8 cellular contexts compared by ENCODE assay signal in the genomic region with DNA sequence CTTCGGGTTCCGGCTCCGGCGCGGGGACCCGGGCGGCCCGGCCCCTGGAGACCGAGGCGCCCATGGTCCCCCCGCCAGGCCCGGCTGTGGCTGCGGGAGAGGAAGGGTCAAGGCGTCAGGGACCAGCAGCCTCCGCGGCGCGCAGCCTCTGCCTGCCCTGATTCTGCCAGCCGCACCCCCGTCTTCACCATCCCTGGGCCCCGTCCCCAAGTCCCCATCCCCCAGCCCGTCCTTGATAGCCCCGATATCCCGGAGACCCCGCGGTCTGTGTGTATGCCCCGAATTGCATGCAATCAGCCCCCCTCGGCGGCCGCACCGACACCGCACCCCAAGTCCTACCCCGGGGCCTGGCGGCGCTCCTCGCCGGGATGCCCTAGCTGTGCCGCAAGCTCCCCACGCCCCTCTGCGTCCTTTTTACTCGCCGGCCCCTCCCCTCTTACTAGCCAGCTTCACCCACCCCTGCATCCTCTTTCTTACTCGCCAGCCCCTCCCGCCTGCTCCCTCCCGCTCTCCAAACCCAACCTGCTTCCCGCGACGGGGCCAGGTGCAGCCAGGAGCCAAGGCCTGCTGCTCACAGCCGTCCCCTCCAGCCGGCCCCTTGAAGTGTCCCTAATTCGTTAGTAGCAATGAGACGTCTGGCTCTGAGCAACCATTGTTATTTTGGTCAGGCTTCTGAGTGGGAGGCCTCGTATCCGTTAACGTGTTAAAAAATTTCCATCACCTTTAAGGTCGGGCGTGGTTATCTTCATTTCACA. TPM values are rescaled to one million over a fixed set of nuclear protein-coding genes. Genes with fewer than 3 reads are reported as not detected.
DNase-seq lines count a peak whose midpoint lies in the region; ATAC-seq, FAIRE-seq and TF ChIP-seq lines count a peak whose summit lies in the region.

TSS of gene FBXO27 (minus strand) at position 386 of the 755 bp plus-strand sequence. CDS start at position 64, 322 bp downstream.

- H3K9me3 Mint-ChIP-seq in Caco-2 (ENCODE audit: unreplicated experiment) = peaks cover 5% of the 10 kb centered on the region
- H3K9me3 Mint-ChIP-seq in natural killer cell treated with Interleukin-12 subunit alpha and Interleukin-12 subunit beta and Interleukin-15 and Interleukin-18, amount 100 ng/mL, for 72 hours = no peaks in the 10 kb centered on the region

- no peaks in the 10 kb centered on the region for H3K36me3 ChIP-seq in Caco-2 (ENCODE audit: control insufficient read depth, insufficient read depth, low read length)

- H3K4me1 Mint-ChIP-seq in Caco-2 (ENCODE audit: low read depth, unreplicated experiment) = peaks cover 7% of the 10 kb centered on the region
- peaks cover 0 to 6% of the 10 kb centered on the region in 2 donors for H3K4me1 Mint-ChIP-seq in natural killer cell treated with Interleukin-12 subunit alpha and Interleukin-12 subunit beta and Interleukin-15 and Interleukin-18, amount 100 ng/mL, for 72 hours (ENCODE audit: low read depth in 2 of 2)

- no peak for FAIRE-seq in frontal cortex (lab: Jason Lieb, UNC)

- no peak for ATAC-seq in natural killer cell treated with Interleukin-12 subunit alpha and Interleukin-12 subunit beta and Interleukin-15 and Interleukin-18, amount 100 ng/mL, for 72 hours
- no peak for ATAC-seq in HG02610 (IDR thresholded peaks at IDR 0.05; ENCODE audit: unreplicated experiment)

- H3K27me3 ChIP-seq in Caco-2 (replicated peaks; ENCODE audit: control insufficient read depth, insufficient read depth, low read length) = no peaks in the 10 kb centered on the region

- 0 out of 2 replicates have a peak, but pooled peaks cover 6% of the 10 kb centered on the region for H3K9me3 ChIP-seq in Caco-2

- peak within 1 kb of the TSS; percentile 76 for H3K4me3 ChIP-seq in Caco-2 (ENCODE audit: low read depth, low read length)

- no peaks in the 10 kb centered on the region for H3K27me3 Mint-ChIP-seq in Caco-2 (ENCODE audit: insufficient read depth, unreplicated experiment)
- H3K27me3 Mint-ChIP-seq in natural killer cell treated with Interleukin-12 subunit alpha and Interleukin-12 subunit beta and Interleukin-15 and Interleukin-18, amount 100 ng/mL, for 72 hours = peaks cover 2 to 4% of the 10 kb centered on the region in 2 donors

- no peak for TF ChIP-seq CTCF in Caco-2 (IDR thresholded peaks at IDR 0.05; ENCODE audit: insufficient read depth in 1 of 2, low read depth in 1 of 2, low read length in 1 of 2, severe bottlenecking in 1 of 2, unreplicated experiment in 1 of 2)

- peak within 1 kb of the TSS; percentile 85 for H3K27ac Mint-ChIP-seq in Caco-2 (ENCODE audit: unreplicated experiment)
- no peak within 1 kb of the TSS for H3K27ac Mint-ChIP-seq in natural killer cell treated with Interleukin-12 subunit alpha and Interleukin-12 subunit beta and Interleukin-15 and Interleukin-18, amount 100 ng/mL, for 72 hours

- no TSS peak for BruUV-seq in Caco-2 (replicated peaks; lab: Mats Ljungman, UMichigan)

- peaks cover 7% of the 10 kb centered on the region for H3K36me3 Mint-ChIP-seq in Caco-2 (ENCODE audit: insufficient read depth, unreplicated experiment)
- H3K36me3 Mint-ChIP-seq in natural killer cell treated with Interleukin-12 subunit alpha and Interleukin-12 subunit beta and Interleukin-15 and Interleukin-18, amount 100 ng/mL, for 72 hours = no peaks in the 10 kb centered on the region

- peak within 1 kb of the TSS; percentile 83 for H3K4me3 Mint-ChIP-seq in Caco-2 (ENCODE audit: unreplicated experiment)
- H3K4me3 Mint-ChIP-seq in natural killer cell treated with Interleukin-12 subunit alpha and Interleukin-12 subunit beta and Interleukin-15 and Interleukin-18, amount 100 ng/mL, for 72 hours = peak within 1 kb of the TSS; percentile 58

- POLR2A ChIA-PET in Caco-2 (lab: Charles Lee) = interaction anchor here (0.5 to 0.7 kb wide), 2 partner anchors 37 to 101 kb away, joined by 3 read pairs; partner anchors contain the start of gene MRPS12

- peaks cover 23% of the 10 kb centered on the region for H3K4me1 ChIP-seq in Caco-2

- intact Hi-C loops in Caco-2 (cut with micrococcal nuclease; ENCODE audit: unreplicated experiment) = no loop called here

- peak; percentile 26 to 44 for DNase-seq in Caco-2
- peak; percentile 37 for DNase-seq in HuH-7 (ENCODE audit: low spot score)
- peak; percentile 22 for DNase-seq in activated T-cell treated with anti-CD3 and anti-CD28 coated beads, Interleukin-2, amount 50 U/mL, for 1 hour
- DNase-seq in frontal cortex (ENCODE audit: low spot score in 2 of 2) = peak; percentile 62 to 75
- DNase-seq in natural killer cell treated with Interleukin-12 subunit alpha and Interleukin-12 subunit beta and Interleukin-15 and Interleukin-18, amount 100 ng/mL, for 72 hours (ENCODE audit: low spot score) = peak; percentile 10
- DNase-seq in H4 (ENCODE audit: low spot score) = no peak
- DNase-seq in activated effector memory CD4-positive, alpha-beta T cell treated with anti-CD3 and anti-CD28 coated beads, Interleukin-2, amount 50 U/mL, for 16 hours = no peak

- CTCF ChIA-PET in Caco-2 (lab: Charles Lee) = no interaction called here

RNA-seq across cellular contexts. Expression of gene FBXO27, which starts in this region (rescaled TPM):
- total RNA-seq in Caco-2 (2022) (3.4 and 3.8 TPM in 2 replicates), frontal cortex (8.6 TPM)
- under 1 TPM; 0.31 to 0.88 TPM for total RNA-seq in natural killer cell treated with Interleukin-12 subunit alpha and Interleukin-12 subunit beta and Interleukin-15 and Interleukin-18, amount 100 ng/mL, for 72 hours
- 2.2 and 4.5 TPM in 2 replicates for total RNA-seq in H4 (2014; rRNA removed; shearing (Covaris generic))

Comparison
In these comparisons a context has a peak if more than half of its experiments do, and no peak if none do; other contexts are left out.
1. Peak in DNase-seq in natural killer cell treated with Interleukin-12 subunit alpha and Interleukin-12 subunit beta and Interleukin-15 and Interleukin-18, amount 100 ng/mL, for 72 hours; RNA of the gene not detected or under 1 TPM.
2. DNase-seq: peak in Caco-2 (2 of 2), HuH-7 (single experiment), activated T-cell treated with anti-CD3 and anti-CD28 coated beads, Interleukin-2, amount 50 U/mL, for 1 hour (single experiment) and frontal cortex (2 of 2); none in H4 (single experiment) and activated effector memory CD4-positive, alpha-beta T cell treated with anti-CD3 and anti-CD28 coated beads, Interleukin-2, amount 50 U/mL, for 16 hours (single experiment).